8 cellular contexts compared by ENCODE assay signal in genomic region chr20:58179432-58180099, GRCh38. TPM values are rescaled to one million over a fixed set of nuclear protein-coding genes. Genes with fewer than 3 reads are reported as not detected.
DNase-seq lines count a peak whose midpoint lies in the region; ATAC-seq and TF ChIP-seq lines count a peak whose summit lies in the region.

No MANE protein-coding gene starts in this region.

- no peak for TF ChIP-seq POLR2A in ovary (IDR thresholded peaks at IDR 0.05)
- no peak for TF ChIP-seq POLR2A in thyroid gland (IDR thresholded peaks at IDR 0.05)

- ATAC-seq in DND-41 (ENCODE audit: insufficient read depth, low read depth) (peak; percentile 80), HG03432 (IDR thresholded peaks at IDR 0.05; ENCODE audit: unreplicated experiment) (peak; percentile 63)

- DNase-seq in DND-41 (peak; percentile 57), SJCRH30 (peak; percentile 84 to 93), glomerular visceral epithelial cell (ENCODE audit: extremely low spot score) (peak; percentile 49), ovary (peak; percentile 57 to 88 (median 69)), thyroid gland (peak; percentile 21 to 23), NCI-H187 treated with DMSO at 0.1 percent for 48 hours (lab: John Stamatoyannopoulos, UW) (no peak)
- peak; percentile 49 to 69 (median 52) for DNase-seq in activated naive CD4-positive, alpha-beta T cell (lab: John Stamatoyannopoulos, UW)

- H3K9me3 ChIP-seq in DND-41 (ENCODE audit: insufficient read depth, low read length, severe bottlenecking) (no peaks in the 10 kb centered on the region), SJCRH30 (replicated peaks) (peaks cover 4% of the 10 kb centered on the region), ovary (no peaks in the 10 kb centered on the region), thyroid gland (no peaks in the 10 kb centered on the region)

- H2AFZ ChIP-seq in DND-41 (ENCODE audit: low read depth, low read length), result no peak overlapping the region

- 1 to 2% (median 1%) methylated on average over 36 to 46 of the region's 46 CpGs for WGBS in ovary, 3 donors
- 0 to 3% methylated on average over 28 to 32 of the region's 46 CpGs for WGBS in thyroid gland, 2 donors

- H3K36me3 ChIP-seq in DND-41 (ENCODE audit: insufficient read depth, low read length) (no peaks in the 10 kb centered on the region), SJCRH30 (no peaks in the 10 kb centered on the region), ovary (no peaks in the 10 kb centered on the region), thyroid gland (no peaks in the 10 kb centered on the region)

- H3K4me3 ChIP-seq in DND-41 (ENCODE audit: low read depth in 1 of 2, low read length in 2 of 2) (no peak overlapping the region), SJCRH30 (peak overlapping the region; percentile 47), ovary (peak overlapping the region; percentile 12), thyroid gland (replicated peaks in 1 of 3) (no peak overlapping the region)

- intact Hi-C loops in ovary (cut with DNase I) (loop anchor here (2.0 to 10.0 kb wide), 4 partner anchors 47 to 527 kb away; no protein-coding TSS in a partner anchor), thyroid gland (cut with DNase I) (loop anchor here (2.0 kb wide), 1 partner anchor 525 kb away; no protein-coding TSS in a partner anchor)

- no peaks in the 10 kb centered on the region for H4K20me1 ChIP-seq in DND-41 (ENCODE audit: insufficient read depth, low read length)

- peaks cover 14% of the 10 kb centered on the region for H3K27me3 ChIP-seq in DND-41 (ENCODE audit: insufficient read depth, low read length, poor library complexity)
- no peaks in the 10 kb centered on the region for H3K27me3 ChIP-seq in SJCRH30
- no peaks in the 10 kb centered on the region for H3K27me3 ChIP-seq in ovary
- no peaks in the 10 kb centered on the region for H3K27me3 ChIP-seq in thyroid gland

- TF ChIP-seq CTCF in DND-41 (IDR thresholded peaks at IDR 0.05; ENCODE audit: borderline replicate concordance, extremely low read depth, low read length, poor library complexity, severe bottlenecking) (peak; percentile 83), ovary (IDR thresholded peaks at IDR 0.05) (peak; percentile 97 to 98 (median 97)), thyroid gland (IDR thresholded peaks at IDR 0.05) (peak; percentile 56 to 98 (median 88))

- TF ChIP-seq EP300 in ovary (IDR thresholded peaks at IDR 0.05), result no peak

- H3K27ac ChIP-seq in DND-41 (ENCODE audit: low read length) (no peak overlapping the region), SJCRH30 (peak overlapping the region; percentile 49), ovary (no peak overlapping the region), thyroid gland (no peak overlapping the region)

- no peak overlapping the region for H3K4me2 ChIP-seq in DND-41 (ENCODE audit: insufficient read depth, low read length)

- H3K79me2 ChIP-seq in DND-41 (ENCODE audit: insufficient read depth, low read length), result no peaks in the 10 kb centered on the region

- no peak overlapping the region for H3K9ac ChIP-seq in DND-41 (ENCODE audit: low read depth, low read length)

- H3K4me1 ChIP-seq in DND-41 (ENCODE audit: insufficient read depth, low read length) (no peaks in the 10 kb centered on the region), SJCRH30 (peaks cover 21% of the 10 kb centered on the region), ovary (ENCODE audit: insufficient read depth) (peaks cover 10% of the 10 kb centered on the region), thyroid gland (peaks cover 0 to 8% of the 10 kb centered on the region in 2 donors)

RNA-seq across cellular contexts. Expression of gene ANKRD60, which starts 48.9 kb away (rescaled TPM):
- not detected in 2 replicates for total RNA-seq in SJCRH30 (2014; rRNA removed; shearing (Covaris generic))
- total RNA-seq in ovary, result not detected
- polyA plus RNA-seq in ovary, result not detected
- not detected for total RNA-seq in thyroid gland

Comparison
In these comparisons a context has a peak if more than half of its experiments do, and no peak if none do; other contexts are left out.
1. H3K4me3 ChIP-seq: peak in SJCRH30 (single experiment) and ovary (single experiment); none in DND-41 (0 of 2) and thyroid gland (0 of 3).
2. Peak in every context shown above with its lines, with median percentiles within 50 percentile points of each other: CTCF ChIP-seq.